In genomic region chr9:93024986-93025630, GRCh38 we compare ENCODE assay signal across 22 cellular contexts. TPM values are rescaled to one million over a fixed set of nuclear protein-coding genes. Genes with fewer than 3 reads are reported as not detected.
DNase-seq lines count a peak whose midpoint lies in the region; ATAC-seq and TF ChIP-seq lines count a peak whose summit lies in the region.
"Had no signal": no experiment of that assay in that cellular context is flagged by ENCODE, and none has a peak within 500 bp of the region (broad histone marks: within the 10 kb centered on the region; RNA-seq: fewer than 3 reads in every experiment).

No MANE protein-coding gene starts in this region.

- peak overlapping the region; percentile 80 for H3K27ac ChIP-seq in HL-60 (replicated peaks)
- H3K27ac ChIP-seq in neuronal stem cell (replicated peaks; ENCODE audit: low read length), result no peak overlapping the region
- H3K27ac ChIP-seq: breast epithelium, C4-2B, esophagus muscularis mucosa had no signal

- TF ChIP-seq CTCF in HL-60 (IDR thresholded peaks at IDR 0.05; ENCODE audit: insufficient read depth, low read length), result no peak
- TF ChIP-seq CTCF in GM13976 (IDR thresholded peaks at IDR 0.05; ENCODE audit: borderline replicate concordance, control extremely low read depth, extremely low read depth, insufficient read depth, missing control alignments), result no peak

- H2BK120ac ChIP-seq in neuronal stem cell (ENCODE audit: low read depth, low read length), result no peak overlapping the region

- H4K8ac ChIP-seq in neuronal stem cell (ENCODE audit: low read depth, low read length), result no peak overlapping the region

- H3K9ac ChIP-seq in neuronal stem cell (ENCODE audit: low read depth, low read length, poor library complexity), result peak overlapping the region; percentile 31

- peaks cover 66% of the 10 kb centered on the region for H3K36me3 Mint-ChIP-seq in activated CD4-positive, alpha-beta T cell treated with anti-CD3 and anti-CD28 coated beads, Interleukin-2, amount 10 ng/mL, durations not matched to agents 7 days and 5 days (ENCODE audit: low read depth)
- peaks cover 4% of the 10 kb centered on the region for H3K36me3 Mint-ChIP-seq in activated naive CD8-positive, alpha-beta T cell

- no peaks in the 10 kb centered on the region for H3K79me1 ChIP-seq in neuronal stem cell (ENCODE audit: low read depth, low read length)

- H3K4me3 ChIP-seq in HL-60 (replicated peaks; ENCODE audit: insufficient read depth, low read length), result no peak overlapping the region
- H3K4me3 ChIP-seq in neuronal stem cell (ENCODE audit: low read length in 2 of 2), result no peak overlapping the region
- H3K4me3 ChIP-seq: breast epithelium, esophagus muscularis mucosa, lung, upper lobe of left lung had no signal

- H3K27me3 Mint-ChIP-seq in activated CD4-positive, alpha-beta T cell treated with anti-CD3 and anti-CD28 coated beads, Interleukin-2, amount 10 ng/mL, durations not matched to agents 7 days and 5 days, result no peaks in the 10 kb centered on the region
- no peaks in the 10 kb centered on the region for H3K27me3 Mint-ChIP-seq in activated naive CD8-positive, alpha-beta T cell

- no peak overlapping the region for H2BK5ac ChIP-seq in neuronal stem cell (ENCODE audit: low read length)

- H3K9me3 ChIP-seq in neuronal stem cell (replicated peaks in 1 of 2; ENCODE audit: control insufficient read depth in 2 of 2, insufficient read depth in 1 of 2, low read depth in 1 of 2, low read length in 2 of 2), result no peaks in the 10 kb centered on the region
- H3K9me3 ChIP-seq: breast epithelium, esophagus muscularis mucosa, upper lobe of left lung had no signal

- H3K9me3 Mint-ChIP-seq in activated CD4-positive, alpha-beta T cell treated with anti-CD3 and anti-CD28 coated beads, Interleukin-2, amount 10 ng/mL, durations not matched to agents 7 days and 5 days, result no peaks in the 10 kb centered on the region
- H3K9me3 Mint-ChIP-seq in activated naive CD8-positive, alpha-beta T cell (ENCODE audit: low read depth), result no peaks in the 10 kb centered on the region

- no peak overlapping the region for H2BK12ac ChIP-seq in neuronal stem cell (ENCODE audit: low read length)

- H3K4me1 Mint-ChIP-seq in activated CD4-positive, alpha-beta T cell treated with anti-CD3 and anti-CD28 coated beads, Interleukin-2, amount 10 ng/mL, durations not matched to agents 7 days and 5 days, result peaks cover 80% of the 10 kb centered on the region
- peaks cover 75% of the 10 kb centered on the region for H3K4me1 Mint-ChIP-seq in activated naive CD8-positive, alpha-beta T cell (ENCODE audit: low read depth)

- no peak overlapping the region for H3K4me2 ChIP-seq in neuronal stem cell (ENCODE audit: insufficient read depth, low read length, poor library complexity, severe bottlenecking)

- H3K27me3 ChIP-seq in HL-60 (ENCODE audit: insufficient read depth, poor library complexity, severe bottlenecking), result no peaks in the 10 kb centered on the region
- H3K27me3 ChIP-seq in neuronal stem cell (ENCODE audit: control insufficient read depth in 3 of 3, insufficient read depth in 3 of 3, low read depth in 1 of 3, low read length in 3 of 3), result peaks cover 0 to 19% (median 0%) of the 10 kb centered on the region in 3 experiments
- H3K27me3 ChIP-seq: breast epithelium, esophagus muscularis mucosa, upper lobe of left lung had no signal

- H3K4me1 ChIP-seq in neuronal stem cell (ENCODE audit: control insufficient read depth in 2 of 2, insufficient read depth in 1 of 2, low read depth in 1 of 2, low read length in 2 of 2), result peaks cover 0 to 7% of the 10 kb centered on the region in 2 donors
- H3K4me1 ChIP-seq: breast epithelium had no signal

- peak overlapping the region; percentile 39 for H3K14ac ChIP-seq in neuronal stem cell (ENCODE audit: low read length)

- peak; percentile 40 for DNase-seq in activated CD4-positive, alpha-beta T cell treated with anti-CD3 and anti-CD28 coated beads, Interleukin-2, amount 10 ng/mL, durations not matched to agents 7 days and 5 days
- no peak for DNase-seq in activated CD4-positive, alpha-beta T cell treated with anti-CD3 and anti-CD28 coated beads, Interleukin-2, amount 50 U/mL, for 48 hours
- no peak for DNase-seq in HL-60 (ENCODE audit: low read depth in 1 of 2, low spot score in 1 of 2)
- DNase-seq in neuronal stem cell (ENCODE audit: low spot score), result no peak
- DNase-seq in NCI-H446 (lab: John Stamatoyannopoulos, UW), result no peak
- DNase-seq in GM13976 (ENCODE audit: low spot score), result no peak
- DNase-seq: DMS79; GOT3; Kasumi-1; NCI-H1436; NCI-H82; stimulated activated CD4-positive, alpha-beta T cell treated with anti-CD3 and anti-CD28 coated beads, Interleukin-12 subunit alpha, Interleukin-12 subunit beta, amount 100 ng/mL, for 4 hours; upper lobe of left lung had no signal

- H2AFZ ChIP-seq in neuronal stem cell (ENCODE audit: low read length), result no peak overlapping the region

- peak overlapping the region; percentile 93 for H3K27ac Mint-ChIP-seq in activated CD4-positive, alpha-beta T cell treated with anti-CD3 and anti-CD28 coated beads, Interleukin-2, amount 10 ng/mL, durations not matched to agents 7 days and 5 days
- peak overlapping the region; percentile 91 for H3K27ac Mint-ChIP-seq in activated naive CD8-positive, alpha-beta T cell

- no peak overlapping the region for H3K4ac ChIP-seq in neuronal stem cell (ENCODE audit: low read length)

- in situ Hi-C loops in GM13976 (cut with MboI; ENCODE audit: low sequenced_read_pairs, unreplicated experiment), result no loop called here

- H2AK5ac ChIP-seq in neuronal stem cell (ENCODE audit: low read depth, low read length), result no peak overlapping the region

- H4K91ac ChIP-seq in neuronal stem cell (ENCODE audit: low read depth, low read length, poor library complexity), result no peak overlapping the region

- no peak overlapping the region for H2BK15ac ChIP-seq in neuronal stem cell (ENCODE audit: low read length)

- WGBS in neuronal stem cell (ENCODE audit: extremely low coverage in 2 of 2, insufficient read length in 2 of 2, insufficient replicate concordance in 1 of 2), 2 donors, result no CpG with 5 or more reads among the region's 11 CpGs

- CTCF ChIA-PET in activated CD4-positive, alpha-beta T cell treated with anti-CD3 and anti-CD28 coated beads, Interleukin-2, amount 10 ng/mL, durations not matched to agents 7 days and 5 days (lab: Charles Lee), result interaction anchor here (0.6 to 2.1 kb wide), 6 partner anchors 10 to 71 kb away, joined by 3 to 11 read pairs (median 4); no protein-coding TSS in a partner anchor

- no peak overlapping the region for H3K23ac ChIP-seq in neuronal stem cell (ENCODE audit: low read depth, low read length, poor library complexity)

- H3K36me3 ChIP-seq in neuronal stem cell (replicated peaks in 1 of 2; ENCODE audit: control insufficient read depth in 2 of 2, insufficient read depth in 2 of 2, low read length in 2 of 2), result no peaks in the 10 kb centered on the region
- H3K36me3 ChIP-seq: breast epithelium had no signal

- H3K4me3 Mint-ChIP-seq in activated CD4-positive, alpha-beta T cell treated with anti-CD3 and anti-CD28 coated beads, Interleukin-2, amount 10 ng/mL, durations not matched to agents 7 days and 5 days, result no peak overlapping the region
- peak overlapping the region; percentile 22 for H3K4me3 Mint-ChIP-seq in activated naive CD8-positive, alpha-beta T cell

- POLR2A ChIA-PET in activated CD4-positive, alpha-beta T cell treated with anti-CD3 and anti-CD28 coated beads, Interleukin-2, amount 10 ng/mL, durations not matched to agents 7 days and 5 days (lab: Charles Lee), result no interaction called here

- H3K18ac ChIP-seq in neuronal stem cell (ENCODE audit: low read length), result no peak overlapping the region

- ATAC-seq in GM21576 (IDR thresholded peaks at IDR 0.05; ENCODE audit: unreplicated experiment), result no peak

RNA-seq across cellular contexts. Expression of gene SUSD3, which starts 33.4 kb away (rescaled TPM):
- total RNA-seq in activated CD4-positive, alpha-beta T cell treated with anti-CD3 and anti-CD28 coated beads, Interleukin-2, amount 10 ng/mL, durations not matched to agents 7 days and 5 days, result 10 to 100 TPM; 81.1 to 85.8 TPM
- 1.9 TPM for polyA plus RNA-seq in neuronal stem cell (2013, experiment 1 of 2)
- 2.0 TPM for polyA plus RNA-seq in neuronal stem cell (2013, experiment 2 of 2)
- total RNA-seq: A172, dermis microvascular lymphatic vessel endothelial cell, glomerular endothelial cell had no signal
